8 cellular contexts compared by ENCODE assay signal in genomic region chr5:159209438-159210305, GRCh38. TPM values are rescaled to one million over a fixed set of nuclear protein-coding genes. Genes with fewer than 3 reads are reported as not detected.
DNase-seq lines count a peak whose midpoint lies in the region; ATAC-seq, FAIRE-seq and TF ChIP-seq lines count a peak whose summit lies in the region.

Gene RNF145, minus strand, starts transcription at chr5:159209553. Its CDS starts 5,936 bp downstream, at chr5:159203617.

- H3K4me1 ChIP-seq in HUES6 (ENCODE audit: control insufficient read depth, insufficient read depth, low read length), result peaks cover 20% of the 10 kb centered on the region

- peak; percentile 65 for ATAC-seq in GM21447 (IDR thresholded peaks at IDR 0.05; ENCODE audit: unreplicated experiment)
- peak; percentile 91 for ATAC-seq in esophagus mucosa

- peak; percentile 56 for FAIRE-seq in D721Med (lab: Jason Lieb, UNC)

- DNase-seq in D721Med (ENCODE audit: insufficient read length, low spot score), result peak; percentile 55
- DNase-seq in OCI-M1 (lab: John Stamatoyannopoulos, UW), result peak; percentile 91
- DNase-seq in activated T-cell treated with anti-CD3 and anti-CD28 coated beads, Interleukin-2, amount 50 U/mL, for 1 hour, result peak; percentile 96
- DNase-seq in myocyte (ENCODE audit: low read depth), result peak; percentile 86
- peak; percentile 77 to 91 for DNase-seq in stimulated activated CD8-positive, alpha-beta memory T cell treated with anti-CD3 and anti-CD28 coated beads, Interleukin-7, amount 100 ng/mL, for 48 hours (ENCODE audit: extremely low read depth in 1 of 2, low read depth in 1 of 2)

- peak within 1 kb of the TSS; percentile 72 for H3K9ac ChIP-seq in HUES6 (ENCODE audit: low read length)

- H3K4me3 ChIP-seq in HUES6 (ENCODE audit: low read depth, low read length), result peak within 1 kb of the TSS; percentile 89

- no peak for TF ChIP-seq CTCF in D721Med (IDR thresholded peaks at IDR 0.05; ENCODE audit: insufficient read depth, missing control alignments)

- peak within 1 kb of the TSS; percentile 70; the same call in 1 of the 2 replicates for H3K27ac ChIP-seq in HUES6 (ENCODE audit: low read depth, low read length)

- H3K36me3 ChIP-seq in HUES6 (ENCODE audit: control insufficient read depth, insufficient read depth, low read length), result no peaks in the 10 kb centered on the region

- peaks cover 8% of the 10 kb centered on the region; the same call in 1 of the 2 replicates for H3K27me3 ChIP-seq in HUES6 (ENCODE audit: control insufficient read depth, insufficient read depth, low read length)

- no peaks in the 10 kb centered on the region for H3K9me3 ChIP-seq in HUES6 (ENCODE audit: control insufficient read depth, insufficient read depth, low read depth, low read length)

RNA-seq across cellular contexts. Expression of gene RNF145, which starts in this region (rescaled TPM):
- total RNA-seq in esophagus mucosa (111 TPM), myocyte (20.3 and 24.2 TPM in 2 replicates)
- polyA plus RNA-seq in myocyte (2012), result 47.5 TPM

Comparison
In these comparisons a context has a peak if more than half of its experiments do, and no peak if none do; other contexts are left out.
1. Peak in every context shown above with its lines: DNase-seq, ATAC-seq, H3K4me3 ChIP-seq and H3K27ac ChIP-seq.